8 cellular contexts compared by ENCODE assay signal in the genomic region with DNA sequence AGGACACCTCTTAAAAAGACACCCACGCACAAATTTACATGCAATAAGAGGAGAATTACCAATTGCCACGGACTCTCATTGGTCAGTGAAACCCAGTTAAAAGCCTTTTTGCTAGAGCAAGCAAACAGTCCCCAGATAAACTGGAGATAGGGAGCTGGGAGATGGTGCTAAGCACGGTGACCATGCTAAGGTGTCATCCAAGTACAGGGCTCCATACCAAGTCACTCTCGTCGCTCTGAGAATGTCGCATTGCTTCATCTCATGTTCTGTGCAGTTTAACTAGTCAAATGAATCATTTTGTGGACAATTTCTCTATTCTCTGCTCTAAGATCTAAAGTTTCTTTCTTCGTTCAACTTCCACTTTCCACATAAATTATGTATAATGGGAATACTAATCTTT.
"Had no signal": no experiment of that assay in that cellular context is flagged by ENCODE, and none has a peak within 500 bp of the region (broad histone marks: within the 10 kb centered on the region; RNA-seq: fewer than 3 reads in every experiment).

No MANE protein-coding gene starts in this region.

- FAIRE-seq: G401.6, GM12878, GM12891, GM12892, GM18507, GM19239 had no signal

- DNase-seq: GDM1, GF-D8 had no signal

- ATAC-seq: GM12878 had no signal

- H3K4me3 ChIP-seq: GM12878 had no signal
